Comparison of ENCODE assay signal across 1 cellular context in genomic region chr7:148940702-148941597, GRCh38.
TF ChIP-seq lines count a peak whose summit lies in the region.

No MANE protein-coding gene starts in this region.

TF ChIP-seq in IMR-90, 13 proteins besides CTCF, POLR2A, EP300 and RAD21 (continued from another document):
- TF ChIP-seq, protein P1, sequence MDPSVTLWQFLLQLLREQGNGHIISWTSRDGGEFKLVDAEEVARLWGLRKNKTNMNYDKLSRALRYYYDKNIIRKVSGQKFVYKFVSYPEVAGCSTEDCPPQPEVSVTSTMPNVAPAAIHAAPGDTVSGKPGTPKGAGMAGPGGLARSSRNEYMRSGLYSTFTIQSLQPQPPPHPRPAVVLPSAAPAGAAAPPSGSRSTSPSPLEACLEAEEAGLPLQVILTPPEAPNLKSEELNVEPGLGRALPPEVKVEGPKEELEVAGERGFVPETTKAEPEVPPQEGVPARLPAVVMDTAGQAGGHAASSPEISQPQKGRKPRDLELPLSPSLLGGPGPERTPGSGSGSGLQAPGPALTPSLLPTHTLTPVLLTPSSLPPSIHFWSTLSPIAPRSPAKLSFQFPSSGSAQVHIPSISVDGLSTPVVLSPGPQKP (IDR thresholded peaks at IDR 0.05; ENCODE audit: borderline replicate concordance, low read depth, low read length), result no peak
- TF ChIP-seq USF2 (IDR thresholded peaks at IDR 0.05; ENCODE audit: low read depth, low read length) (peak; percentile 84), CHD1 (IDR thresholded peaks at IDR 0.05; ENCODE audit: low read depth, low read length) (no peak)
